Comparison of ENCODE assay signal across 1 cellular context in genomic region chr20:32341053-32341452, GRCh38.
TF ChIP-seq lines count a peak whose summit lies in the region.

No MANE protein-coding gene starts in this region.

TF ChIP-seq in HepG2, 621 proteins besides CTCF, POLR2A, EP300 and RAD21 (continued from another document):
- TF ChIP-seq, protein P1, sequence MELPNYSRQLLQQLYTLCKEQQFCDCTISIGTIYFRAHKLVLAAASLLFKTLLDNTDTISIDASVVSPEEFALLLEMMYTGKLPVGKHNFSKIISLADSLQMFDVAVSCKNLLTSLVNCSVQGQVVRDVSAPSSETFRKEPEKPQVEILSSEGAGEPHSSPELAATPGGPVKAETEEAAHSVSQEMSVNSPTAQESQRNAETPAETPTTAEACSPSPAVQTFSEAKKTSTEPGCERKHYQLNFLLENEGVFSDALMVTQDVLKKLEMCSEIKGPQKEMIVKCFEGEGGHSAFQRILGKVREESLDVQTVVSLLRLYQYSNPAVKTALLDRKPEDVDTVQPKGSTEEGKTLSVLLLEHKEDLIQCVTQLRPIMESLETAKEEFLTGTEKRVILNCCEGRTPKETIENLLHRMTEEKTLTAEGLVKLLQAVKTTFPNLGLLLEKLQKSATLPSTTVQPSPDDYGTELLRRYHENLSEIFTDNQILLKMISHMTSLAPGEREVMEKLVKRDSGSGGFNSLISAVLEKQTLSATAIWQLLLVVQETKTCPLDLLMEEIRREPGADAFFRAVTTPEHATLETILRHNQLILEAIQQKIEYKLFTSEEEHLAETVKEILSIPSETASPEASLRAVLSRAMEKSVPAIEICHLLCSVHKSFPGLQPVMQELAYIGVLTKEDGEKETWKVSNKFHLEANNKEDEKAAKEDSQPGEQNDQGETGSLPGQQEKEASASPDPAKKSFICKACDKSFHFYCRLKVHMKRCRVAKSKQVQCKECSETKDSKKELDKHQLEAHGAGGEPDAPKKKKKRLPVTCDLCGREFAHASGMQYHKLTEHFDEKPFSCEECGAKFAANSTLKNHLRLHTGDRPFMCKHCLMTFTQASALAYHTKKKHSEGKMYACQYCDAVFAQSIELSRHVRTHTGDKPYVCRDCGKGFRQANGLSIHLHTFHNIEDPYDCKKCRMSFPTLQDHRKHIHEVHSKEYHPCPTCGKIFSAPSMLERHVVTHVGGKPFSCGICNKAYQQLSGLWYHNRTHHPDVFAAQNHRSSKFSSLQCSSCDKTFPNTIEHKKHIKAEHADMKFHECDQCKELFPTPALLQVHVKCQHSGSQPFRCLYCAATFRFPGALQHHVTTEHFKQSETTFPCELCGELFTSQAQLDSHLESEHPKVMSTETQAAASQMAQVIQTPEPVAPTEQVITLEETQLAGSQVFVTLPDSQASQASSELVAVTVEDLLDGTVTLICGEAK (IDR thresholded peaks at IDR 0.05): peak; percentile 35; the same call in 1 of the 2 replicates
- TF ChIP-seq, protein P1 (CRISPR knock-in tag; IDR thresholded peaks at IDR 0.05): 0 out of 2 replicates have a peak, but pooled peaks have one; percentile 43
